Comparison of ENCODE assay signal across 8 cellular contexts in the genomic region with DNA sequence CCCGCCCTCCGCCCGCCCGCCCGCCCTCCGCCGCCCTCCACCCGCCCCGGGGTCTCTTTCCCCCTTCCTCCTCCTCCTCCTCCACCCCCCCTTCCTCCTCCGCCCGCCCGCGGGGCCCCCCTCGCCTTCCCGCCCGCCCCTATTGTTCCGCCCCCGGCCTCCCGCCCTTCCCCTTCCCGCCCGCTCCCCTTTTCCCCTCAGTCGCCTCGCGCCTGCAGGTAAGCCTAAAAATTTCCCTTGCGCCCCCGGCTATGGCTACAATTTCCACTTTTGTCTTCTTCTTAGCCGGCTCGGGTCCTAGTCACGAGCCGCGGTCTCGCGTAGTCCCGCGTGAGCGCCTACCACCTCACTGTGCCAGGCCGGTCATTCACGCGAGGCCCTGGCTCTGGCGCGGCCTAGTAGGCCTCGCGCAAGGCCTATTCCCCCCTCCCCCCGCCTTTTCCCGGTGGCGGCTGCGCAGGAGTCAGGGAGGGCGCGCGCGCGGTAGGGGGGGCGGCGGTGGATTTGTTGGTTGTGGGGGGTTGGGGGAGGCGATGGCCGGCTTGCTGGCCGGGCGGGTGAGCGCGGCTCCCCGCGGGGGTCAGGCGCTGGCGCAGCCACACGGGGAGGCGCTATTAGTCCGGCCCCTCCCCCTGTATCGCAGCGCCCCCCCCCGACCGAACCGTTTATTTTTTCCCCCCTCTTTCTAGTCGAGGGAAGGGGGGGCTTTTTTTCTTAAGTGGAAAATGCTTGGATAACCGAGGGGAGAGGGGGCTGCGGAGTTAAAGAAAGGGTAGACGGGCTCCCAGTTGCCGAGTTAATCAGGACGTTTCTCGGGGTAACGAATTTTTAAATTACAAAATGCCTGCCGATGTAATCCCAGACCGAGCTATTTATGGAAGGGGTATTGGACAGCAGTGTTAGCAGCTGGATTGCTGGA. TPM values are rescaled to one million over a fixed set of nuclear protein-coding genes. Genes with fewer than 3 reads are reported as not detected.
DNase-seq lines count a peak whose midpoint lies in the region; ATAC-seq and TF ChIP-seq lines count a peak whose summit lies in the region.

No MANE protein-coding gene starts in this region.

- H3K27me3 ChIP-seq in suprapubic skin, result no peaks in the 10 kb centered on the region

- TF ChIP-seq EP300 in suprapubic skin (IDR thresholded peaks at IDR 0.05), result no peak

- H3K27ac Mint-ChIP-seq in activated naive CD8-positive, alpha-beta T cell, result peak overlapping the region; percentile 99
- peak overlapping the region; percentile 96 for H3K27ac Mint-ChIP-seq in glutamatergic neuron (ENCODE audit: unreplicated experiment)

- H3K4me3 ChIP-seq in LNCaP clone FGC (ENCODE audit: low read depth, low read length) (peak overlapping the region; percentile 72), suprapubic skin (peak overlapping the region; percentile 59)

- peak; percentile 45; the same call in 1 of the 2 replicates for TF ChIP-seq CTCF in LNCaP clone FGC (IDR thresholded peaks at IDR 0.05; ENCODE audit: control insufficient read depth, extremely low read depth, insufficient read depth)
- TF ChIP-seq CTCF in glutamatergic neuron (IDR thresholded peaks at IDR 0.05; ENCODE audit: partially characterized antibody, unreplicated experiment), result peak; percentile 29
- no peak for TF ChIP-seq CTCF in omental fat pad (IDR thresholded peaks at IDR 0.05)
- peak in 1 of 2 donors; percentile 46 for TF ChIP-seq CTCF in suprapubic skin (IDR thresholded peaks at IDR 0.05)

- H3K4me3 Mint-ChIP-seq in activated naive CD8-positive, alpha-beta T cell, result peak overlapping the region; percentile 98
- peak overlapping the region; percentile 93 for H3K4me3 Mint-ChIP-seq in glutamatergic neuron (ENCODE audit: unreplicated experiment)

- no peaks in the 10 kb centered on the region for H3K27me3 Mint-ChIP-seq in activated naive CD8-positive, alpha-beta T cell
- H3K27me3 Mint-ChIP-seq in glutamatergic neuron (ENCODE audit: unreplicated experiment), result peaks cover 7% of the 10 kb centered on the region

- H3K9me3 Mint-ChIP-seq in activated naive CD8-positive, alpha-beta T cell (ENCODE audit: low read depth), result no peaks in the 10 kb centered on the region
- peaks cover 6% of the 10 kb centered on the region for H3K9me3 Mint-ChIP-seq in glutamatergic neuron (ENCODE audit: unreplicated experiment)

- peak overlapping the region; percentile 94 for H3K27ac ChIP-seq in suprapubic skin

- ATAC-seq in SK-N-SH treated with all-trans-retinoic acid at 6 μM for 48 hours (peak; percentile 68), omental fat pad (ENCODE audit: low FRiP score) (peak; percentile 82)

- H3K4me1 ChIP-seq in suprapubic skin, result peaks cover 21% of the 10 kb centered on the region

- DNase-seq in SHP77 (lab: John Stamatoyannopoulos, UW) (peak; percentile 27 to 67), SHP77 treated with DMSO at 0.1 percent for 48 hours (lab: John Stamatoyannopoulos, UW) (no peak), LNCaP clone FGC (ENCODE audit: low read depth) (no peak), glutamatergic neuron (peak; percentile 86), omental fat pad (ENCODE audit: low spot score) (peak; percentile 69), suprapubic skin (ENCODE audit: low spot score in 2 of 2) (peak; percentile 89 to 93)

- peaks cover 42% of the 10 kb centered on the region for H3K36me3 ChIP-seq in suprapubic skin

- WGBS in suprapubic skin, result 1% methylated on average over 49 of the region's 82 CpGs

- H3K9me3 ChIP-seq in suprapubic skin, result no peaks in the 10 kb centered on the region

- TF ChIP-seq POLR2A in suprapubic skin (IDR thresholded peaks at IDR 0.05), result no peak

- H3K36me3 Mint-ChIP-seq in activated naive CD8-positive, alpha-beta T cell, result peaks cover 7% of the 10 kb centered on the region
- no peaks in the 10 kb centered on the region for H3K36me3 Mint-ChIP-seq in glutamatergic neuron (ENCODE audit: unreplicated experiment)

- peaks cover 39% of the 10 kb centered on the region for H3K4me1 Mint-ChIP-seq in activated naive CD8-positive, alpha-beta T cell (ENCODE audit: low read depth)
- peaks cover 18% of the 10 kb centered on the region for H3K4me1 Mint-ChIP-seq in glutamatergic neuron (ENCODE audit: low read depth, unreplicated experiment)

TF ChIP-seq in SK-N-SH treated with all-trans-retinoic acid at 6 μM for 48 hours, 23 proteins besides CTCF, POLR2A, EP300 and RAD21:
- TF ChIP-seq ZNF565 (CRISPR knock-in tag; conservative IDR thresholded peaks at IDR 0.05; ENCODE audit: low read depth), result no peak
- TF ChIP-seq, protein P1, sequence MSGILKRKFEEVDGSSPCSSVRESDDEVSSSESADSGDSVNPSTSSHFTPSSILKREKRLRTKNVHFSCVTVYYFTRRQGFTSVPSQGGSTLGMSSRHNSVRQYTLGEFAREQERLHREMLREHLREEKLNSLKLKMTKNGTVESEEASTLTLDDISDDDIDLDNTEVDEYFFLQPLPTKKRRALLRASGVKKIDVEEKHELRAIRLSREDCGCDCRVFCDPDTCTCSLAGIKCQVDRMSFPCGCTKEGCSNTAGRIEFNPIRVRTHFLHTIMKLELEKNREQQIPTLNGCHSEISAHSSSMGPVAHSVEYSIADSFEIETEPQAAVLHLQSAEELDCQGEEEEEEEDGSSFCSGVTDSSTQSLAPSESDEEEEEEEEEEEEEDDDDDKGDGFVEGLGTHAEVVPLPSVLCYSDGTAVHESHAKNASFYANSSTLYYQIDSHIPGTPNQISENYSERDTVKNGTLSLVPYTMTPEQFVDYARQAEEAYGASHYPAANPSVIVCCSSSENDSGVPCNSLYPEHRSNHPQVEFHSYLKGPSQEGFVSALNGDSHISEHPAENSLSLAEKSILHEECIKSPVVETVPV (CRISPR knock-in tag; IDR thresholded peaks at IDR 0.05), result no peak
- TF ChIP-seq ZNF70 (CRISPR knock-in tag; IDR thresholded peaks at IDR 0.05), result no peak
- 0 out of 2 replicates have a peak, but pooled peaks have one; percentile 14 for TF ChIP-seq ZNF8 (CRISPR knock-in tag; IDR thresholded peaks at IDR 0.05)
- TF ChIP-seq, protein P2, sequence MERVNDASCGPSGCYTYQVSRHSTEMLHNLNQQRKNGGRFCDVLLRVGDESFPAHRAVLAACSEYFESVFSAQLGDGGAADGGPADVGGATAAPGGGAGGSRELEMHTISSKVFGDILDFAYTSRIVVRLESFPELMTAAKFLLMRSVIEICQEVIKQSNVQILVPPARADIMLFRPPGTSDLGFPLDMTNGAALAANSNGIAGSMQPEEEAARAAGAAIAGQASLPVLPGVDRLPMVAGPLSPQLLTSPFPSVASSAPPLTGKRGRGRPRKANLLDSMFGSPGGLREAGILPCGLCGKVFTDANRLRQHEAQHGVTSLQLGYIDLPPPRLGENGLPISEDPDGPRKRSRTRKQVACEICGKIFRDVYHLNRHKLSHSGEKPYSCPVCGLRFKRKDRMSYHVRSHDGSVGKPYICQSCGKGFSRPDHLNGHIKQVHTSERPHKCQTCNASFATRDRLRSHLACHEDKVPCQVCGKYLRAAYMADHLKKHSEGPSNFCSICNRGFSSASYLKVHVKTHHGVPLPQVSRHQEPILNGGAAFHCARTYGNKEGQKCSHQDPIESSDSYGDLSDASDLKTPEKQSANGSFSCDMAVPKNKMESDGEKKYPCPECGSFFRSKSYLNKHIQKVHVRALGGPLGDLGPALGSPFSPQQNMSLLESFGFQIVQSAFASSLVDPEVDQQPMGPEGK (CRISPR knock-in tag; IDR thresholded peaks at IDR 0.05; ENCODE audit: borderline replicate concordance), result peak; percentile 90; the same call in 1 of the 2 replicates
- no peak for TF ChIP-seq ARNTL (CRISPR knock-in tag; IDR thresholded peaks at IDR 0.05; ENCODE audit: borderline replicate concordance, low read depth)
- no peak for TF ChIP-seq RARB (CRISPR knock-in tag; IDR thresholded peaks at IDR 0.05)
- TF ChIP-seq, protein P3, sequence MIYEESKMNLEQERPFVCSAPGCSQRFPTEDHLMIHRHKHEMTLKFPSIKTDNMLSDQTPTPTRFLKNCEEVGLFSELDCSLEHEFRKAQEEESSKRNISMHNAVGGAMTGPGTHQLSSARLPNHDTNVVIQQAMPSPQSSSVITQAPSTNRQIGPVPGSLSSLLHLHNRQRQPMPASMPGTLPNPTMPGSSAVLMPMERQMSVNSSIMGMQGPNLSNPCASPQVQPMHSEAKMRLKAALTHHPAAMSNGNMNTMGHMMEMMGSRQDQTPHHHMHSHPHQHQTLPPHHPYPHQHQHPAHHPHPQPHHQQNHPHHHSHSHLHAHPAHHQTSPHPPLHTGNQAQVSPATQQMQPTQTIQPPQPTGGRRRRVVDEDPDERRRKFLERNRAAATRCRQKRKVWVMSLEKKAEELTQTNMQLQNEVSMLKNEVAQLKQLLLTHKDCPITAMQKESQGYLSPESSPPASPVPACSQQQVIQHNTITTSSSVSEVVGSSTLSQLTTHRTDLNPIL (CRISPR knock-in tag; IDR thresholded peaks at IDR 0.05; ENCODE audit: low read depth), result 0 out of 2 replicates have a peak, but pooled peaks have one; percentile 15

RNA-seq across cellular contexts. Expression of a gene that starts 0.5 kb away (rescaled TPM):
- total RNA-seq in glutamatergic neuron (ENCODE audit: unreplicated experiment), result 1,170 TPM
- total RNA-seq in omental fat pad, result 100 to 1,000 TPM; 498 to 666 (median 531) TPM
- 100 to 1,000 TPM; 480 to 803 (median 584) TPM for total RNA-seq in suprapubic skin

RNA-seq across cellular contexts. Expression of a gene that starts 10.9 kb away (rescaled TPM):
- total RNA-seq in glutamatergic neuron (ENCODE audit: unreplicated experiment), result 105 TPM
- 10 to 100 TPM; 42.9 to 72.6 (median 60.4) TPM for total RNA-seq in omental fat pad
- 10 to 100 TPM; 40.7 to 77.9 (median 57.4) TPM for total RNA-seq in suprapubic skin

RNA-seq across cellular contexts. Expression of a gene that starts 28.8 kb away (rescaled TPM):
- total RNA-seq in glutamatergic neuron (ENCODE audit: unreplicated experiment) (not detected), omental fat pad (1 to 10 TPM in 1 of 4 donors, not detected in 3; 1.3 TPM), suprapubic skin (under 1 TPM in 1 of 4 donors, not detected in 3; 0.23 TPM)

RNA-seq across cellular contexts. Expression of a gene that starts 46.8 kb away (rescaled TPM):
- total RNA-seq in glutamatergic neuron (ENCODE audit: unreplicated experiment), result 94.2 TPM
- total RNA-seq in omental fat pad, result 10 to 100 TPM in 3 of 4 donors, 1 to 10 TPM in 1; 5.5 to 35.9 (median 17.1) TPM
- total RNA-seq in suprapubic skin, result 10 to 100 TPM in 1 of 4 donors, 1 to 10 TPM in 3; 4.8 to 14.0 (median 5.9) TPM

RNA-seq across cellular contexts. Expression of a gene that starts 48.7 kb away (rescaled TPM):
- total RNA-seq in glutamatergic neuron (ENCODE audit: unreplicated experiment) (49.0 TPM), omental fat pad (10 to 100 TPM; 19.6 to 26.0 (median 22.3) TPM), suprapubic skin (10 to 100 TPM; 25.5 to 42.0 (median 28.6) TPM)

Comparison
In these comparisons a context has a peak if more than half of its experiments do, and no peak if none do; other contexts are left out.
1. DNase-seq: peak in SHP77 (2 of 2), glutamatergic neuron (single experiment), omental fat pad (single experiment) and suprapubic skin (2 of 2); none in SHP77 treated with DMSO at 0.1 percent for 48 hours (single experiment) and LNCaP clone FGC (single experiment).
2. CTCF ChIP-seq: peak in LNCaP clone FGC (single experiment) and glutamatergic neuron (single experiment); none in omental fat pad (0 of 3).